ENCODE assay signal across 13 cellular contexts in genomic region chr4:1293981-1294380, GRCh38. TPM values are rescaled to one million over a fixed set of nuclear protein-coding genes. Genes with fewer than 3 reads are reported as not detected.
A peak's percentile ranks its signal among the peaks of the same experiment; 100 is the strongest.
DNase-seq lines count a peak whose midpoint lies in the region; ATAC-seq and TF ChIP-seq lines count a peak whose summit lies in the region.
"Had no signal": no experiment of that assay in that cellular context is flagged by ENCODE, and none has a peak within 500 bp of the region (broad histone marks: within the 10 kb centered on the region; RNA-seq: fewer than 3 reads in every experiment).

No MANE protein-coding gene starts in this region.

- no peak overlapping the region for H3K9ac ChIP-seq in MM.1S (ENCODE audit: low read length)

- no peak overlapping the region for H3K4me2 ChIP-seq in MM.1S (ENCODE audit: low read depth, low read length)

- H3K9me3 ChIP-seq in right lobe of liver (no peaks in the 10 kb centered on the region), testis (no peaks in the 10 kb centered on the region), MM.1S (replicated peaks; ENCODE audit: insufficient read depth, low read length) (no peaks in the 10 kb centered on the region)
- H3K9me3 ChIP-seq: colonic mucosa had no signal

- in situ Hi-C loops in astrocyte of the spinal cord (cut with HindIII; ENCODE audit: low sequenced_read_pairs), result no loop called here

- no peak overlapping the region for H3K4me3 ChIP-seq in astrocyte of the spinal cord (ENCODE audit: low read depth, low read length)
- H3K4me3 ChIP-seq in right lobe of liver, result no peak overlapping the region
- H3K4me3 ChIP-seq in testis, result no peak overlapping the region
- H3K4me3 ChIP-seq in MM.1S (ENCODE audit: low read length), result no peak overlapping the region
- H3K4me3 ChIP-seq: colonic mucosa had no signal

- H3K79me2 ChIP-seq in MM.1S (ENCODE audit: low read length), result peaks cover 84% of the 10 kb centered on the region

- H3K27me3 ChIP-seq in right lobe of liver (no peaks in the 10 kb centered on the region), testis (no peaks in the 10 kb centered on the region), MM.1S (replicated peaks; ENCODE audit: insufficient read depth, low read length) (no peaks in the 10 kb centered on the region)
- H3K27me3 ChIP-seq: colonic mucosa had no signal

- no peaks in the 10 kb centered on the region for H3K9me2 ChIP-seq in MM.1S (replicated peaks; ENCODE audit: insufficient read depth, low read length)

- H3F3A ChIP-seq in MM.1S (ENCODE audit: insufficient read depth, low read length), result no peaks in the 10 kb centered on the region

- intact Hi-C loops in right lobe of liver (cut with DNase I) (no loop called here), testis (cut with DNase I; ENCODE audit: low total_unique reads) (no loop called here)

- no peak for ATAC-seq in right lobe of liver
- ATAC-seq in GM21737 (IDR thresholded peaks at IDR 0.05; ENCODE audit: unreplicated experiment), result no peak
- ATAC-seq: stimulated activated naive CD8-positive, alpha-beta T cell treated with anti-CD3 and anti-CD28 coated beads, Interleukin-15, amount 100 ng/mL, for 72 hours had no signal

- 92% methylated on average over 10 of the region's 15 CpGs for WGBS in right lobe of liver (ENCODE audit: insufficient coverage, low coverage, low lambda C conversion rate, missing lambda C conversion rate)
- WGBS in testis, 2 donors, result 49 to 70% methylated on average over 15 of the region's 15 CpGs

- TF ChIP-seq POLR2A in right lobe of liver (IDR thresholded peaks at IDR 0.05) (no peak), testis (IDR thresholded peaks at IDR 0.05) (no peak)

- peak; percentile 44 for DNase-seq in activated effector memory CD4-positive, alpha-beta T cell treated with anti-CD3 and anti-CD28 coated beads, Interleukin-2, amount 50 U/mL, for 16 hours
- DNase-seq in activated effector memory CD4-positive, alpha-beta T cell treated with Interleukin-2 at 50 U/mL for 16 hours, result no peak
- DNase-seq in astrocyte of the spinal cord (ENCODE audit: low read depth, low spot score), result peak; percentile 36
- peak in 2 of 3 donors; percentile 22 to 40 for DNase-seq in right lobe of liver
- DNase-seq in testis, result peak; percentile 24
- no peak for DNase-seq in NOMO-1 (lab: John Stamatoyannopoulos, UW; ENCODE audit: unreplicated experiment in 2 of 2)
- no peak for DNase-seq in MM.1S
- DNase-seq: GOT3; Kasumi-1; NCI-H524; stimulated activated naive CD8-positive, alpha-beta T cell treated with anti-CD3 and anti-CD28 coated beads, Interleukin-15, amount 100 ng/mL, for 72 hours had no signal

- no peaks in the 10 kb centered on the region; the same call in 1 of the 2 replicates for H4K20me1 ChIP-seq in MM.1S (ENCODE audit: insufficient read depth, low read length)

- H3K27ac ChIP-seq in right lobe of liver (no peak overlapping the region), testis (peak overlapping the region in 1 of 2 donors; percentile 19), MM.1S (ENCODE audit: low read length) (no peak overlapping the region)
- H3K27ac ChIP-seq: colonic mucosa had no signal

- H3K36me3 ChIP-seq in right lobe of liver (peaks cover 0 to 5% (median 0%) of the 10 kb centered on the region in 4 donors), testis (ENCODE audit: low read depth, missing control alignments) (no peaks in the 10 kb centered on the region), MM.1S (replicated peaks; ENCODE audit: insufficient read depth, low read length) (peaks cover 9% of the 10 kb centered on the region)
- H3K36me3 ChIP-seq: colonic mucosa had no signal

- TF ChIP-seq CTCF in astrocyte of the spinal cord (IDR thresholded peaks at IDR 0.05; ENCODE audit: low read depth, low read length), result no peak
- no peak for TF ChIP-seq CTCF in right lobe of liver (IDR thresholded peaks at IDR 0.05)
- no peak for TF ChIP-seq CTCF in testis (IDR thresholded peaks at IDR 0.05)
- TF ChIP-seq CTCF in MM.1S (IDR thresholded peaks at IDR 0.05; ENCODE audit: low read length), result no peak

- H2AFZ ChIP-seq in MM.1S (ENCODE audit: low read length), result no peak overlapping the region

- H3K4me1 ChIP-seq in right lobe of liver (peaks cover 0 to 18% (median 6%) of the 10 kb centered on the region in 4 donors), testis (peaks cover 25% of the 10 kb centered on the region), MM.1S (ENCODE audit: low read length) (peaks cover 12% of the 10 kb centered on the region; the same call in 1 of the 2 replicates)

RNA-seq across cellular contexts. Expression of gene MAEA, which starts 4.3 kb away (rescaled TPM):
- total RNA-seq in right lobe of liver (10 to 100 TPM; 24.3 to 42.0 (median 27.9) TPM), testis (100 to 1,000 TPM in 1 of 2 donors, 10 to 100 TPM in 1; 94.2 to 129 TPM)
- 71.2 TPM for polyA plus RNA-seq in testis (ENCODE audit: insufficient read depth, low read depth, low replicate concordance)

RNA-seq across cellular contexts. Expression of gene CTBP1, which starts 45.1 kb away (rescaled TPM):
- 10 to 100 TPM; 74.8 to 85.5 (median 79.4) TPM for total RNA-seq in right lobe of liver
- 100 to 1,000 TPM; 240 to 245 TPM for total RNA-seq in testis
- polyA plus RNA-seq in testis (ENCODE audit: insufficient read depth, low read depth, low replicate concordance), result 72.6 TPM

RNA-seq across cellular contexts. Expression of gene UVSSA, which starts 53.0 kb away (rescaled TPM):
- total RNA-seq in right lobe of liver, result 10 to 100 TPM in 3 of 6 experiments, 1 to 10 TPM in 3; 9.1 to 14.5 (median 11.3) TPM
- 10 to 100 TPM; 71.5 to 94.6 TPM for total RNA-seq in testis
- polyA plus RNA-seq in testis (ENCODE audit: insufficient read depth, low read depth, low replicate concordance), result 35.8 TPM

Comparison
In these comparisons a context has a peak if more than half of its experiments do, and no peak if none do; other contexts are left out.
1. DNase-seq: peak in activated effector memory CD4-positive, alpha-beta T cell treated with anti-CD3 and anti-CD28 coated beads, Interleukin-2, amount 50 U/mL, for 16 hours (single experiment), astrocyte of the spinal cord (single experiment), right lobe of liver (2 of 3) and testis (single experiment); none in activated effector memory CD4-positive, alpha-beta T cell treated with Interleukin-2 at 50 U/mL for 16 hours (single experiment), NOMO-1 (0 of 2) and MM.1S (single experiment).
2. RNA of gene UVSSA, which starts 53.0 kb away (total RNA-seq): 71.5 to 94.6 TPM in testis; 9.1 to 14.5 TPM in right lobe of liver; every median in the first group is over 4 times any median in the second.